10 cellular contexts compared by ENCODE assay signal in genomic region chr16:14559809-14560227, GRCh38.
DNase-seq lines count a peak whose midpoint lies in the region; ATAC-seq and TF ChIP-seq lines count a peak whose summit lies in the region.
"Had no signal": no experiment of that assay in that cellular context is flagged by ENCODE, and none has a peak within 500 bp of the region (broad histone marks: within the 10 kb centered on the region; RNA-seq: fewer than 3 reads in every experiment).

No MANE protein-coding gene starts in this region.

- H3K27me3 ChIP-seq in psoas muscle (ENCODE audit: insufficient read depth in 3 of 3, low read length in 2 of 3) = no peaks in the 10 kb centered on the region
- no peaks in the 10 kb centered on the region for H3K27me3 ChIP-seq in BE2C

- intact Hi-C loops in psoas muscle (cut with DNase I) = no loop called here

- H3K27ac ChIP-seq in psoas muscle = no peak overlapping the region

- H3K36me3 ChIP-seq in psoas muscle (ENCODE audit: insufficient read depth in 1 of 2, low read depth in 1 of 2) (peaks cover 0 to 18% of the 10 kb centered on the region in 2 donors), BE2C (no peaks in the 10 kb centered on the region)

- no peaks in the 10 kb centered on the region for H3K9me3 ChIP-seq in psoas muscle
- H3K9me3 ChIP-seq in BE2C = no peaks in the 10 kb centered on the region

- DNase-seq in NOMO-1 (lab: John Stamatoyannopoulos, UW; ENCODE audit: unreplicated experiment in 2 of 2) (peak; percentile 84 to 97), fibroblast of pulmonary artery (ENCODE audit: low read depth) (peak; percentile 42), psoas muscle (no peak), NCI-H524 treated with DMSO at 0.1 percent for 48 hours (lab: John Stamatoyannopoulos, UW) (no peak), BE2C (no peak), NCI-H1694 treated with DMSO at 0.1 percent for 48 hours (lab: John Stamatoyannopoulos, UW) (no peak)
- DNase-seq: stimulated activated CD4-positive, alpha-beta T cell treated with anti-CD3 and anti-CD28 coated beads, Interleukin-4, amount 100 ng/mL, for 24 hours had no signal

- 59 to 90% (median 79%) methylated on average over 8 of the region's 8 CpGs for WGBS in psoas muscle, 3 donors

- H3K4me3 ChIP-seq in fibroblast of pulmonary artery (replicated peaks; ENCODE audit: low read depth, low read length) (no peak overlapping the region), psoas muscle (no peak overlapping the region), BE2C (ENCODE audit: low read depth, low read length) (no peak overlapping the region)

- TF ChIP-seq CTCF in fibroblast of pulmonary artery (IDR thresholded peaks at IDR 0.05; ENCODE audit: low read length, missing control alignments) = no peak
- TF ChIP-seq CTCF in psoas muscle (IDR thresholded peaks at IDR 0.05) = no peak
- no peak for TF ChIP-seq CTCF in BE2C (IDR thresholded peaks at IDR 0.05; ENCODE audit: low read depth, low read length)

- no peaks in the 10 kb centered on the region for H3K4me1 ChIP-seq in psoas muscle
- no peaks in the 10 kb centered on the region for H3K4me1 ChIP-seq in BE2C

- ATAC-seq in HG02938 (IDR thresholded peaks at IDR 0.05; ENCODE audit: unreplicated experiment) = peak; percentile 61
- peak in 3 of 4 donors; percentile 49 to 68 (median 49) for ATAC-seq in psoas muscle
- ATAC-seq in HG03108 (IDR thresholded peaks at IDR 0.05; ENCODE audit: unreplicated experiment) = no peak
- ATAC-seq: Panc1 had no signal

Comparison
In these comparisons a context has a peak if more than half of its experiments do, and no peak if none do; other contexts are left out.
1. DNase-seq: peak in NOMO-1 (2 of 2) and fibroblast of pulmonary artery (single experiment); none in psoas muscle (0 of 2), NCI-H524 treated with DMSO at 0.1 percent for 48 hours (single experiment), BE2C (single experiment) and NCI-H1694 treated with DMSO at 0.1 percent for 48 hours (single experiment).